In the genomic region with DNA sequence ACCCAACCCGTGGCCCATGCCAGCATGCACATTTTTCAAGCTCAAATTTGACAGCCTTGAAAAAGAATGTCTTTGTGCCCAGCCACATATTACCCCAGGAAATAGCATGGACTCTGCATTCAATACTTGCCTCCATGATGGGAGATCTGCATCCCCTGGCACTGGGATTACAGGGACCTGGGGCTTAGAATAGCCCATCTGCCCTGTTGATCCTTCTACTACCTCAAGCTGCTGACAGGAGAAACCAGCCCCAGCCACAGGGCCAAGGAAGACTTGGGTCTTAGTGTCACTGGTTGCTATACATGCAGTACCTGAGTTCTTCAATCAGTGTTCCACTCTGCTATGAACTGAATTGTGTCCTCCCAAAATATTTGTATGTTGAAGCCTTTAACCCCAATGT, we compare ENCODE assay signal across 17 cellular contexts.
"Had no signal": no experiment of that assay in that cellular context is flagged by ENCODE, and none has a peak within 500 bp of the region (broad histone marks: within the 10 kb centered on the region; RNA-seq: fewer than 3 reads in every experiment).

No MANE protein-coding gene starts in this region.

- FAIRE-seq: colon, endometrium, islet of Langerhans had no signal

- H3K27ac Mint-ChIP-seq: activated CD4-positive, alpha-beta T cell treated with anti-CD3 and anti-CD28 coated beads, Interleukin-2, amount 10 ng/mL, durations not matched to agents 7 days and 5 days; T-helper 2 cell treated with Interferon-gamma antibody and Interleukin-4, amounts not matched to agents 5 μg/mL and 100 μg/mL, for 36 hours had no signal

- H3K27ac ChIP-seq: adrenal gland, gastroesophageal sphincter, heart right ventricle, right atrium auricular region, upper lobe of left lung had no signal

- H3K27me3 Mint-ChIP-seq: activated CD4-positive, alpha-beta T cell treated with anti-CD3 and anti-CD28 coated beads, Interleukin-2, amount 10 ng/mL, durations not matched to agents 7 days and 5 days; activated naive CD4-positive, alpha-beta T cell treated with anti-CD3 and anti-CD28 coated beads, Interleukin-2, amount 10 ng/mL, durations not matched to agents 7 days and 5 days had no signal

- H3K4me3 Mint-ChIP-seq: activated CD4-positive, alpha-beta T cell treated with anti-CD3 and anti-CD28 coated beads, Interleukin-2, amount 10 ng/mL, durations not matched to agents 7 days and 5 days; activated naive CD4-positive, alpha-beta T cell treated with anti-CD3 and anti-CD28 coated beads, Interleukin-2, amount 10 ng/mL, durations not matched to agents 7 days and 5 days; naive thymus-derived CD4-positive, alpha-beta T cell; T-helper 2 cell treated with Interferon-gamma antibody and Interleukin-4, amounts not matched to agents 5 μg/mL and 100 μg/mL, for 36 hours had no signal

- ATAC-seq: gastroesophageal sphincter; heart right ventricle; left colon; naive thymus-derived CD4-positive, alpha-beta T cell had no signal

- DNase-seq: activated CD4-positive, alpha-beta T cell treated with anti-CD3 and anti-CD28 coated beads, Interleukin-2, amount 10 ng/mL, durations not matched to agents 7 days and 5 days; activated naive CD4-positive, alpha-beta T cell treated with anti-CD3 and anti-CD28 coated beads, Interleukin-2, amount 10 ng/mL, durations not matched to agents 7 days and 5 days; adrenal gland; caudate nucleus; heart right ventricle; left colon; naive thymus-derived CD4-positive, alpha-beta T cell; stimulated activated CD4-positive, alpha-beta T cell treated with anti-CD3 and anti-CD28 coated beads, Interleukin-15, amount 100 ng/mL, for 24 hours; stimulated activated CD4-positive, alpha-beta T cell treated with anti-CD3 and anti-CD28 coated beads, Interleukin-4, amount 100 ng/mL, for 1 hour; stimulated activated naive CD4-positive, alpha-beta T cell treated with Interleukin-2 at 50 U/mL for 16 hours; upper lobe of left lung had no signal
